In genomic region chr1:54488065-54488750, GRCh38 we compare ENCODE assay signal across 8 cellular contexts. TPM values are rescaled to one million over a fixed set of nuclear protein-coding genes. Genes with fewer than 3 reads are reported as not detected.
A peak's percentile ranks its signal among the peaks of the same experiment; 100 is the strongest.
DNase-seq lines count a peak whose midpoint lies in the region; ATAC-seq, FAIRE-seq and TF ChIP-seq lines count a peak whose summit lies in the region.

No MANE protein-coding gene starts in this region.

- no peaks in the 10 kb centered on the region for H3K9me3 Mint-ChIP-seq in activated T-helper 2 cell treated with anti-CD3 and anti-CD28 coated beads, Interferon-gamma antibody, Interleukin-2, Interleukin-4, amounts not matched to agents 10 μg/mL and 5 μg/mL and 100 μg/mL, durations not matched to agents 14 hours and 24 hours and 36 hours
- H3K9me3 Mint-ChIP-seq in natural killer cell: no peaks in the 10 kb centered on the region
- no peaks in the 10 kb centered on the region for H3K9me3 Mint-ChIP-seq in stimulated activated memory B cell treated with anti-CD40 and anti-IgM and Interleukin-4, amounts not matched to agents 10 μg/mL and 1 μg/mL and 100 μg/mL, for 72 hours

- POLR2A ChIA-PET in BJ (lab: Charles Lee): interaction anchor here (0.6 kb wide), 1 partner anchor 81 kb away, joined by 5 read pairs; no protein-coding TSS in a partner anchor

- CTCF ChIA-PET in BJ (lab: Yijun Ruan, JAX): interaction anchor here (0.6 to 3.7 kb wide), 10 partner anchors 8 to 370 kb away, joined by 3 to 39 read pairs (median 9); partner anchors contain the start of gene SSBP3

- H3K4me3 ChIP-seq in BJ (ENCODE audit: low read depth, low read length) (peak overlapping the region; percentile 52), fibroblast of mammary gland (ENCODE audit: control insufficient read depth, low read depth, low read length) (peak overlapping the region; percentile 61)

- peak overlapping the region; percentile 67 for H3K27ac Mint-ChIP-seq in activated T-helper 2 cell treated with anti-CD3 and anti-CD28 coated beads, Interferon-gamma antibody, Interleukin-2, Interleukin-4, amounts not matched to agents 10 μg/mL and 5 μg/mL and 100 μg/mL, durations not matched to agents 14 hours and 24 hours and 36 hours
- peak overlapping the region; percentile 81 to 92 for H3K27ac Mint-ChIP-seq in natural killer cell
- H3K27ac Mint-ChIP-seq in stimulated activated memory B cell treated with anti-CD40 and anti-IgM and Interleukin-4, amounts not matched to agents 10 μg/mL and 1 μg/mL and 100 μg/mL, for 72 hours: peak overlapping the region; percentile 79

- ATAC-seq in GM19438 (IDR thresholded peaks at IDR 0.05; ENCODE audit: low read depth, unreplicated experiment): peak; percentile 44
- peak; percentile 59 to 74 (median 72) for ATAC-seq in natural killer cell
- ATAC-seq in stimulated activated memory B cell treated with anti-CD40 and anti-IgM and Interleukin-4, amounts not matched to agents 10 μg/mL and 1 μg/mL and 100 μg/mL, for 72 hours: peak; percentile 77

- H3K27ac ChIP-seq in KOPT-K1 (ENCODE audit: low read depth, low read length, poor library complexity, severe bottlenecking): peak overlapping the region; percentile 93

- no peaks in the 10 kb centered on the region for H3K36me3 Mint-ChIP-seq in activated T-helper 2 cell treated with anti-CD3 and anti-CD28 coated beads, Interferon-gamma antibody, Interleukin-2, Interleukin-4, amounts not matched to agents 10 μg/mL and 5 μg/mL and 100 μg/mL, durations not matched to agents 14 hours and 24 hours and 36 hours (ENCODE audit: low read depth)
- H3K36me3 Mint-ChIP-seq in natural killer cell: no peaks in the 10 kb centered on the region
- H3K36me3 Mint-ChIP-seq in stimulated activated memory B cell treated with anti-CD40 and anti-IgM and Interleukin-4, amounts not matched to agents 10 μg/mL and 1 μg/mL and 100 μg/mL, for 72 hours: no peaks in the 10 kb centered on the region

- FAIRE-seq in RCC 7860 (lab: Jason Lieb, UNC): no peak

- no peaks in the 10 kb centered on the region for H3K9me3 ChIP-seq in KOPT-K1 (ENCODE audit: insufficient read depth, low read length, poor library complexity, severe bottlenecking)

- no peaks in the 10 kb centered on the region for H3K27me3 ChIP-seq in BJ (ENCODE audit: control insufficient read depth, insufficient read depth, low read length)

- TF ChIP-seq CTCF in BJ (IDR thresholded peaks at IDR 0.05; ENCODE audit: insufficient read depth, low read depth, low read length): peak; percentile 35
- peak; percentile 6 for TF ChIP-seq CTCF in fibroblast of mammary gland (conservative IDR thresholded peaks at IDR 0.05; ENCODE audit: control insufficient read depth, insufficient read depth, low read depth, low read length)
- TF ChIP-seq CTCF in natural killer cell (IDR thresholded peaks at IDR 0.05): no peak

- peak overlapping the region; percentile 81 for H3K4me3 Mint-ChIP-seq in activated T-helper 2 cell treated with anti-CD3 and anti-CD28 coated beads, Interferon-gamma antibody, Interleukin-2, Interleukin-4, amounts not matched to agents 10 μg/mL and 5 μg/mL and 100 μg/mL, durations not matched to agents 14 hours and 24 hours and 36 hours (ENCODE audit: low read depth)
- peak overlapping the region; percentile 89 for H3K4me3 Mint-ChIP-seq in natural killer cell
- H3K4me3 Mint-ChIP-seq in stimulated activated memory B cell treated with anti-CD40 and anti-IgM and Interleukin-4, amounts not matched to agents 10 μg/mL and 1 μg/mL and 100 μg/mL, for 72 hours: peak overlapping the region; percentile 83

- H3K27me3 Mint-ChIP-seq in activated T-helper 2 cell treated with anti-CD3 and anti-CD28 coated beads, Interferon-gamma antibody, Interleukin-2, Interleukin-4, amounts not matched to agents 10 μg/mL and 5 μg/mL and 100 μg/mL, durations not matched to agents 14 hours and 24 hours and 36 hours (ENCODE audit: low read depth): peaks cover 30% of the 10 kb centered on the region
- peaks cover 6 to 9% of the 10 kb centered on the region in 2 donors for H3K27me3 Mint-ChIP-seq in natural killer cell (ENCODE audit: low read depth in 2 of 2)
- H3K27me3 Mint-ChIP-seq in stimulated activated memory B cell treated with anti-CD40 and anti-IgM and Interleukin-4, amounts not matched to agents 10 μg/mL and 1 μg/mL and 100 μg/mL, for 72 hours: peaks cover 28% of the 10 kb centered on the region

- H3K4me1 Mint-ChIP-seq in activated T-helper 2 cell treated with anti-CD3 and anti-CD28 coated beads, Interferon-gamma antibody, Interleukin-2, Interleukin-4, amounts not matched to agents 10 μg/mL and 5 μg/mL and 100 μg/mL, durations not matched to agents 14 hours and 24 hours and 36 hours (ENCODE audit: low read depth): peaks cover 19% of the 10 kb centered on the region
- peaks cover 48 to 55% of the 10 kb centered on the region in 2 donors for H3K4me1 Mint-ChIP-seq in natural killer cell
- peaks cover 22% of the 10 kb centered on the region for H3K4me1 Mint-ChIP-seq in stimulated activated memory B cell treated with anti-CD40 and anti-IgM and Interleukin-4, amounts not matched to agents 10 μg/mL and 1 μg/mL and 100 μg/mL, for 72 hours

- peak; percentile 35 for DNase-seq in BJ (ENCODE audit: low read depth)
- DNase-seq in RCC 7860 (ENCODE audit: low spot score): peak; percentile 80
- DNase-seq in activated T-helper 2 cell treated with anti-CD3 and anti-CD28 coated beads, Interferon-gamma antibody, Interleukin-2, Interleukin-4, amounts not matched to agents 10 μg/mL and 5 μg/mL and 100 μg/mL, durations not matched to agents 14 hours and 24 hours and 36 hours (ENCODE audit: low spot score): peak; percentile 67
- peak; percentile 78 for DNase-seq in fibroblast of mammary gland (ENCODE audit: low read depth)
- DNase-seq in natural killer cell: peak; percentile 78

- H3K36me3 ChIP-seq in BJ (ENCODE audit: control insufficient read depth, insufficient read depth, low read length) (no peaks in the 10 kb centered on the region), KOPT-K1 (ENCODE audit: insufficient read depth, low read length) (no peaks in the 10 kb centered on the region)

- intact Hi-C loops in activated T-helper 2 cell treated with anti-CD3 and anti-CD28 coated beads, Interferon-gamma antibody, Interleukin-2, Interleukin-4, amounts not matched to agents 10 μg/mL and 5 μg/mL and 100 μg/mL, durations not matched to agents 14 hours and 24 hours and 36 hours (cut with micrococcal nuclease): loop anchor here (1.0 to 2.0 kb wide), 5 partner anchors 24 to 287 kb away; partner anchors contain the start of genes CYB5RL and MRPL37
- intact Hi-C loops in natural killer cell (cut with micrococcal nuclease): loop anchor here (2.0 to 10.0 kb wide), 3 partner anchors 283 to 435 kb away; partner anchors contain the start of genes CYB5RL, MRPL37, TCEANC2 and TMEM59

RNA-seq across cellular contexts. Expression of gene ACOT11, which starts 59.8 kb away (rescaled TPM):
- polyA plus RNA-seq in BJ (2011; rRNA removed): 1.5 and 2.4 TPM in 2 replicates
- polyA minus RNA-seq in BJ (2011; rRNA and poly(A)+ RNA removed): 2.1 and 2.7 TPM in 2 replicates
- total RNA-seq in activated T-helper 2 cell treated with anti-CD3 and anti-CD28 coated beads, Interferon-gamma antibody, Interleukin-2, Interleukin-4, amounts not matched to agents 10 μg/mL and 5 μg/mL and 100 μg/mL, durations not matched to agents 14 hours and 24 hours and 36 hours: 1.8 and 2.3 TPM in 2 replicates
- total RNA-seq in natural killer cell: 1 to 10 TPM in 1 of 3 donors, under 1 TPM in 2; 0.61 to 1.2 (median 0.85) TPM

Comparison
In these comparisons a context has a peak if more than half of its experiments do, and no peak if none do; other contexts are left out.
1. Peak in every context shown above with its lines: DNase-seq, ATAC-seq, H3K4me3 ChIP-seq and H3K27ac ChIP-seq.